In the genomic region with DNA sequence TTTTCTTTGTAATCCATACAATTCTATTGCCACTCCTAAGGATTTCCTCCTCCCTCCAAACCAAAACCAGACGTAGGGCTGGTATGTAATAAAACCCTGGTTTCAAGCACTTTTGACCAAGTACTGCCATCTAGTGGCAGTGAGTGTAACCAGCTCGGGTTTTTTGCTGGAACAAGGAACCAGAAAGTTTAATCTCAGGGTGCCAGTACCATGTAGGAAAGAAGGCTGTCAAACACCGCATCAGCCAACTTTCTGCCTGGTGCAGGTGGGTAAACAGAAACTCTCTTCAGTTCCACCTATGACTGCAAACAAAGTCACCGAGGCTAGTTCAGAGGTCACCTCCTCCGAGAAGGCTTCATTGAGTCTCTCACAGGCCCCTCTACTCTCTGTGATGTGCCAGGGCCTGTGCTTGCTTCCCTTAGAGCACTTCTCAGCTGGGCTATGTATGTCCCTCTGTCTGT, we compare ENCODE assay signal across 8 cellular contexts. TPM values are rescaled to one million over a fixed set of nuclear protein-coding genes. Genes with fewer than 3 reads are reported as not detected.
DNase-seq lines count a peak whose midpoint lies in the region; ATAC-seq and TF ChIP-seq lines count a peak whose summit lies in the region.

No MANE protein-coding gene starts in this region.

- H3K9me3 ChIP-seq in right lobe of liver: no peaks in the 10 kb centered on the region

- H3K4me1 ChIP-seq in right lobe of liver: peaks cover 0 to 13% (median 0%) of the 10 kb centered on the region in 4 donors

- no peaks in the 10 kb centered on the region for H3K27me3 ChIP-seq in dorsolateral prefrontal cortex
- no peaks in the 10 kb centered on the region for H3K27me3 ChIP-seq in right lobe of liver

- TF ChIP-seq POLR2A in right lobe of liver (IDR thresholded peaks at IDR 0.05): no peak

- TF ChIP-seq CTCF in dorsolateral prefrontal cortex (IDR thresholded peaks at IDR 0.05 in 54 of 56, conservative IDR thresholded peaks at IDR 0.05 in 2 of 56; ENCODE audit: low read depth in 1 of 56, partially characterized antibody in 56 of 56) (peak; percentile 79 to 98 (median 93)), right lobe of liver (IDR thresholded peaks at IDR 0.05) (peak; percentile 88 to 94 (median 92))

- no peak overlapping the region for H3K4me3 ChIP-seq in dorsolateral prefrontal cortex
- H3K4me3 ChIP-seq in right lobe of liver: no peak overlapping the region

- no peaks in the 10 kb centered on the region for H3K36me3 ChIP-seq in right lobe of liver

- 22% methylated on average over 5 of the region's 5 CpGs for WGBS in right lobe of liver (ENCODE audit: insufficient coverage, low coverage, low lambda C conversion rate, missing lambda C conversion rate)

- peak; percentile 78 for DNase-seq in DMS53 treated with DMSO at 0.1 percent for 48 hours (lab: John Stamatoyannopoulos, UW; ENCODE audit: unreplicated experiment)
- DNase-seq in NCI-H526 (lab: John Stamatoyannopoulos, UW): peak; percentile 60 to 85
- peak; percentile 66 for DNase-seq in activated CD4-positive, alpha-beta T cell treated with anti-CD3 and anti-CD28 coated beads for 48 hours
- peak in 7 of 10 donors; percentile 36 to 82 (median 63) for DNase-seq in dorsolateral prefrontal cortex
- DNase-seq in right lobe of liver: peak in 1 of 3 donors; percentile 78
- peak; percentile 61 for DNase-seq in stimulated activated CD8-positive, alpha-beta memory T cell treated with anti-CD3 and anti-CD28 coated beads, Interleukin-4, amount 100 ng/mL, for 48 hours

- intact Hi-C loops in dorsolateral prefrontal cortex (cut with DNase I): loop anchor here (1.0 to 5.0 kb wide), 3 partner anchors 97 to 158 kb away; no protein-coding TSS in a partner anchor
- intact Hi-C loops in right lobe of liver (cut with DNase I): loop anchor here in 1 of 2 donors (5.0 kb wide), 1 partner anchor 103 kb away; a partner anchor contains a TSS

- ATAC-seq in HG02678 (IDR thresholded peaks at IDR 0.05; ENCODE audit: unreplicated experiment) (peak; percentile 64), right lobe of liver (peak; percentile 95 to 99 (median 97)), GM18873 (IDR thresholded peaks at IDR 0.05; ENCODE audit: low FRiP score, unreplicated experiment) (no peak)

- H3K27ac ChIP-seq in dorsolateral prefrontal cortex (peak overlapping the region in 2 of 59 donors; percentile 11 to 38), right lobe of liver (peak overlapping the region; percentile 30 to 57 (median 42))

RNA-seq across cellular contexts. Expression of a gene that starts 10.2 kb away (rescaled TPM):
- total RNA-seq in dorsolateral prefrontal cortex: 10 to 100 TPM in 83 of 120 experiments, 1 to 10 TPM in 37; 1.1 to 32.7 (median 13.4) TPM
- 10 to 100 TPM; 21.2 to 69.9 (median 29.7) TPM for total RNA-seq in right lobe of liver

RNA-seq across cellular contexts. Expression of a gene that starts 32.1 kb away (rescaled TPM):
- total RNA-seq in dorsolateral prefrontal cortex: 1 to 10 TPM in 25 of 120 experiments, under 1 TPM in 12, not detected in 83; 0.19 to 2.3 (median 1.2) TPM
- total RNA-seq in right lobe of liver: 1,000 to 10,000 TPM in 3 of 6 experiments, 100 to 1,000 TPM in 3; 326 to 1,933 (median 908) TPM

Comparison
In these comparisons a context has a peak if more than half of its experiments do, and no peak if none do; other contexts are left out.
1. RNA of a gene that starts 32.1 kb away (total RNA-seq): 326 to 1,933 TPM in right lobe of liver; 0.19 to 2.3 TPM in dorsolateral prefrontal cortex; every median in the first group is over 10 times any median in the second.